In the genomic region with DNA sequence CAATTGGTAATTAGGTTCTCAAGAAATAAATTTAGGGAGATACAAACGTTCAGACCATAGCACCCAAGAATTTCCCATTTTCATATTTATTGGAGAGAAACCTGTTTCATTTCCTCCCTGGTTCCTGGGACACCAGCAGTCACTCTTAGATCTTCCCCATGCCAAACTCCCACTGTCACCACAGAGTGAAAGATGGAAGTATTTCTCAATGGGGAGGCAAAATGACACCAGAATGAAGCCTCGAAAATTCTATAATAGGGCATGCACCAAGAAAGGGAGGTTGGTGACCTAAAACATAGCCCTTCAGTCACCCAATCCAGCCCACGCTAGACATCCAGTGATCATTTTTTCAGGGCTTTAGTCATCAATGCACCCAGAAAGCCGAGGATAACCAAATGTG, we compare ENCODE assay signal across 27 cellular contexts.
"Had no signal": no experiment of that assay in that cellular context is flagged by ENCODE, and none has a peak within 500 bp of the region (broad histone marks: within the 10 kb centered on the region; RNA-seq: fewer than 3 reads in every experiment).

No MANE protein-coding gene starts in this region.

- H3K4me1 ChIP-seq: stomach, suprapubic skin, testis, thyroid gland, tibial artery, tibial nerve, transverse colon, upper lobe of left lung, uterus, vagina had no signal

- H3K27me3 ChIP-seq: stomach, suprapubic skin, testis, thyroid gland, tibial artery, tibial nerve, transverse colon, upper lobe of left lung, uterus, vagina had no signal

- H3K9me3 Mint-ChIP-seq: type B pancreatic cell had no signal

- ATAC-seq: stimulated activated effector memory CD8-positive, alpha-beta T cell treated with anti-CD3 and anti-CD28 coated beads, Interleukin-12 subunit alpha, Interleukin-12 subunit beta, amount 100 ng/mL, for 72 hours; stimulated activated memory B cell treated with anti-CD40 and anti-IgM and Interleukin-4, amounts not matched to agents 10 μg/mL and 1 μg/mL and 100 μg/mL, for 72 hours; stimulated activated naive B cell treated with anti-CD40 and anti-IgM and Interleukin-4, amounts not matched to agents 10 μg/mL and 1 μg/mL and 100 μg/mL, for 72 hours; stimulated activated naive CD8-positive, alpha-beta T cell treated with anti-CD3 and anti-CD28 coated beads, Interleukin-15, Interleukin-2, amounts not matched to agents 100 U/mL and 50 U/mL, for 24 hours had no signal

- DNase-seq: stimulated activated CD4-positive, alpha-beta T cell treated with anti-CD3 and anti-CD28 coated beads, Interleukin-2, amount 100 ng/mL, for 24 hours; stimulated activated CD4-positive, alpha-beta T cell treated with anti-CD3 and anti-CD28 coated beads, Interleukin-2, amount 100 ng/mL, for 48 hours; stimulated activated CD4-positive, alpha-beta T cell treated with anti-CD3 and anti-CD28 coated beads, Interleukin-4, amount 100 ng/mL, for 1 hour; stimulated activated CD4-positive, alpha-beta T cell treated with anti-CD3 and anti-CD28 coated beads, Interleukin-4, amount 100 ng/mL, for 24 hours; stimulated activated CD4-positive, alpha-beta T cell treated with anti-CD3 and anti-CD28 coated beads, Interleukin-4, amount 100 ng/mL, for 4 hours; stimulated activated CD8-positive, alpha-beta memory T cell treated with anti-CD3 and anti-CD28 coated beads, Interleukin-4, amount 100 ng/mL, for 48 hours; stimulated activated naive B cell treated with anti-CD40 and anti-IgM and Interleukin-4, amounts not matched to agents 10 μg/mL and 1 μg/mL and 100 μg/mL, for 72 hours; stimulated activated naive CD4-positive, alpha-beta T cell; stimulated activated naive CD4-positive, alpha-beta T cell treated with Interleukin-2 at 50 U/mL for 16 hours; stimulated activated naive CD8-positive, alpha-beta T cell treated with anti-CD3 and anti-CD28 coated beads, Interleukin-15, Interleukin-2, amounts not matched to agents 100 U/mL and 50 U/mL, for 24 hours; stomach; substantia nigra; testis; thyroid gland; tibial artery; transverse colon; trophoblast cell; upper lobe of left lung; uterus had no signal

- H3K27ac Mint-ChIP-seq: stimulated activated effector memory CD8-positive, alpha-beta T cell treated with anti-CD3 and anti-CD28 coated beads, Interleukin-12 subunit alpha, Interleukin-12 subunit beta, amount 100 ng/mL, for 72 hours; stimulated activated memory B cell treated with anti-CD40 and anti-IgM and Interleukin-4, amounts not matched to agents 10 μg/mL and 1 μg/mL and 100 μg/mL, for 72 hours; stimulated activated naive B cell treated with anti-CD40 and anti-IgM and Interleukin-4, amounts not matched to agents 10 μg/mL and 1 μg/mL and 100 μg/mL, for 72 hours; stimulated activated naive CD8-positive, alpha-beta T cell treated with anti-CD3 and anti-CD28 coated beads, Interleukin-15, Interleukin-2, amounts not matched to agents 100 ng/mL and 50 ng/mL, for 24 hours; type B pancreatic cell had no signal

- H3K27me3 Mint-ChIP-seq: stimulated activated memory B cell treated with anti-CD40 and anti-IgM and Interleukin-4, amounts not matched to agents 10 μg/mL and 1 μg/mL and 100 μg/mL, for 72 hours; stimulated activated naive B cell treated with anti-CD40 and anti-IgM and Interleukin-4, amounts not matched to agents 10 μg/mL and 1 μg/mL and 100 μg/mL, for 72 hours; stimulated activated naive CD8-positive, alpha-beta T cell treated with anti-CD3 and anti-CD28 coated beads, Interleukin-15, Interleukin-2, amounts not matched to agents 100 ng/mL and 50 ng/mL, for 24 hours; type B pancreatic cell had no signal

- H3K9me3 ChIP-seq: suprapubic skin, testis, thoracic aorta, thyroid gland, transverse colon, upper lobe of left lung, uterus, vagina had no signal

- H3K4me1 Mint-ChIP-seq: stimulated activated effector memory CD8-positive, alpha-beta T cell treated with anti-CD3 and anti-CD28 coated beads, Interleukin-12 subunit alpha, Interleukin-12 subunit beta, amount 100 ng/mL, for 72 hours; stimulated activated memory B cell treated with anti-CD40 and anti-IgM and Interleukin-4, amounts not matched to agents 10 μg/mL and 1 μg/mL and 100 μg/mL, for 72 hours; stimulated activated naive B cell treated with anti-CD40 and anti-IgM and Interleukin-4, amounts not matched to agents 10 μg/mL and 1 μg/mL and 100 μg/mL, for 72 hours had no signal

- H3K4me3 ChIP-seq: stomach, suprapubic skin, testis, thoracic aorta, thyroid gland, tibial artery, tibial nerve, transverse colon, upper lobe of left lung, uterus, vagina had no signal

- H3K4me3 Mint-ChIP-seq: stimulated activated effector memory CD8-positive, alpha-beta T cell treated with anti-CD3 and anti-CD28 coated beads, Interleukin-12 subunit alpha, Interleukin-12 subunit beta, amount 100 ng/mL, for 72 hours; stimulated activated memory B cell treated with anti-CD40 and anti-IgM and Interleukin-4, amounts not matched to agents 10 μg/mL and 1 μg/mL and 100 μg/mL, for 72 hours; stimulated activated naive B cell treated with anti-CD40 and anti-IgM and Interleukin-4, amounts not matched to agents 10 μg/mL and 1 μg/mL and 100 μg/mL, for 72 hours; stimulated activated naive CD8-positive, alpha-beta T cell treated with anti-CD3 and anti-CD28 coated beads, Interleukin-15, Interleukin-2, amounts not matched to agents 100 ng/mL and 50 ng/mL, for 24 hours; type B pancreatic cell had no signal

- H3K27ac ChIP-seq: stomach, suprapubic skin, testis, thoracic aorta, thyroid gland, tibial artery, tibial nerve, transverse colon, upper lobe of left lung, uterus, vagina had no signal

- H3K36me3 ChIP-seq: stomach, suprapubic skin, thoracic aorta, thyroid gland, tibial artery, tibial nerve, transverse colon, upper lobe of left lung, uterus, vagina had no signal
